18 cellular contexts compared by ENCODE assay signal in the genomic region with DNA sequence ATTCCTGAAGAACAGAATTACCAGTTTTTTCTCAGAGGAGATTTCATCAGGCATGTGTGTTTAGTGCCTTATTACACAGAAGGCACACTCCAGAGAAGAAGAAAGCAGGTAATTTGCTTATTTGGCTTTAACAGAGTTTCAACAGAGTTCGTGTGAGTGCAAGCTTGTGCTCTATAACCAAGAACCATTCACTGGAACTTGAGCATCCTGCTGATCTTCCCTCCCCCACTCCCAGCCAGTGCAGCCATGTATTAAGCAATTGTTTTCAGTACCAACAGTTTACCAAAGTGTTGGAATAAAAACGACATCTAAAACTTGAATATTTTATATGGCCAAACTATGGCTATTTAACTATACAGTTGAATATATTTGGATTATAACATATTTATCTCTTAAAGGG. TPM values are rescaled to one million over a fixed set of nuclear protein-coding genes. Genes with fewer than 3 reads are reported as not detected.
DNase-seq lines count a peak whose midpoint lies in the region; ATAC-seq and TF ChIP-seq lines count a peak whose summit lies in the region.
"Had no signal": no experiment of that assay in that cellular context is flagged by ENCODE, and none has a peak within 500 bp of the region (broad histone marks: within the 10 kb centered on the region; RNA-seq: fewer than 3 reads in every experiment).

No MANE protein-coding gene starts in this region.

- no peak overlapping the region for H2AK9ac ChIP-seq in IMR-90 (replicated peaks; ENCODE audit: low read depth, low read length, poor library complexity)

- no peak overlapping the region for H3K4me3 ChIP-seq in AG10803 (ENCODE audit: low read length)
- no peak overlapping the region for H3K4me3 ChIP-seq in IMR-90 (ENCODE audit: insufficient read depth, low read depth, low read length)
- H3K4me3 ChIP-seq: breast epithelium had no signal

- H4K8ac ChIP-seq in IMR-90 (ENCODE audit: low read depth in 2 of 2, low read length in 2 of 2) = no peak overlapping the region

- no peak overlapping the region for H3K14ac ChIP-seq in IMR-90 (replicated peaks; ENCODE audit: low read depth, low read length)

- CTCF ChIA-PET in IMR-90 (lab: Yijun Ruan, JAX) = no interaction called here

- no peak overlapping the region for H2BK5ac ChIP-seq in IMR-90 (ENCODE audit: low read depth, low read length, poor library complexity, severe bottlenecking)

- H4K5ac ChIP-seq in IMR-90 (ENCODE audit: low read depth, low read length) = no peak overlapping the region

- intact Hi-C loops in IMR-90 (cut with micrococcal nuclease) = loop anchor here (10.0 kb wide), 1 partner anchor 189 kb away; the partner anchor contains the start of gene UCK2

- H3K4ac ChIP-seq in IMR-90 (ENCODE audit: low read depth, low read length) = no peak overlapping the region

- dilution Hi-C loops in IMR-90 (cut with HindIII; ENCODE audit: low sequenced_read_pairs, unreplicated experiment) = no loop called here

- no peak overlapping the region for H3K18ac ChIP-seq in IMR-90 (ENCODE audit: low read depth, low read length)

- TF ChIP-seq RAD21 in IMR-90 (IDR thresholded peaks at IDR 0.05; ENCODE audit: low read length) = no peak

- ATAC-seq in GM19043 (IDR thresholded peaks at IDR 0.05; ENCODE audit: low read depth, unreplicated experiment) (peak; percentile 28), IMR-90 (ENCODE audit: low read depth) (no peak)
- ATAC-seq: foreskin keratinocyte, T-cell had no signal

- no peak overlapping the region for H2BK120ac ChIP-seq in IMR-90 (ENCODE audit: low read depth, low read length)

- WGBS in IMR-90 (ENCODE audit: extremely low coverage in 2 of 2, insufficient read length in 1 of 2), 2 experiments = no CpG with 5 or more reads among the region's 2 CpGs

- H3K27me3 ChIP-seq in IMR-90 (ENCODE audit: control insufficient read depth, insufficient read depth, low read length) = no peaks in the 10 kb centered on the region
- H3K27me3 ChIP-seq: breast epithelium, foreskin keratinocyte had no signal

- H3K23ac ChIP-seq in IMR-90 (ENCODE audit: low read depth, low read length) = no peak overlapping the region

- no peak overlapping the region for H4K91ac ChIP-seq in IMR-90 (ENCODE audit: insufficient read depth, low read depth, low read length)

- peaks cover 10% of the 10 kb centered on the region for H3K4me1 ChIP-seq in IMR-90 (ENCODE audit: control insufficient read depth, insufficient read depth, low read length)

- no peak overlapping the region for H3K4me2 ChIP-seq in IMR-90 (ENCODE audit: low read depth, low read length)

- H3K36me3 ChIP-seq in IMR-90 (ENCODE audit: control insufficient read depth, insufficient read depth, low read length) = peaks cover 8% of the 10 kb centered on the region
- H3K36me3 ChIP-seq: breast epithelium had no signal

- no peak overlapping the region for H2BK15ac ChIP-seq in IMR-90 (ENCODE audit: low read depth, low read length)

- TF ChIP-seq POLR2A in IMR-90 (IDR thresholded peaks at IDR 0.05; ENCODE audit: low read depth, low read length) = no peak

- H3K9me3 ChIP-seq in IMR-90 (ENCODE audit: control insufficient read depth, insufficient read depth, low read length) = no peaks in the 10 kb centered on the region
- H3K9me3 ChIP-seq: breast epithelium had no signal

- H3K9me1 ChIP-seq in IMR-90 (ENCODE audit: insufficient read depth, low read length) = peaks cover 10% of the 10 kb centered on the region; the same call in 1 of the 2 replicates

- POLR2A ChIA-PET in IMR-90 (lab: Charles Lee; ENCODE audit: unreplicated experiment) = no interaction called here

- H3K9ac ChIP-seq in IMR-90 (ENCODE audit: low read depth, low read length) = no peak overlapping the region

- H3K79me1 ChIP-seq in IMR-90 (ENCODE audit: low read depth in 1 of 2, low read length in 2 of 2) = peaks cover 24 to 82% of the 10 kb centered on the region in 2 experiments

- in situ Hi-C loops in IMR-90 (cut with MboI; ENCODE audit: low sequenced_read_pairs) = no loop called here

- H3K27ac ChIP-seq in IMR-90 (ENCODE audit: insufficient read depth, low read length) = no peak overlapping the region
- H3K27ac ChIP-seq: foreskin keratinocyte had no signal

- H2BK20ac ChIP-seq in IMR-90 (ENCODE audit: low read depth, low read length) = no peak overlapping the region

- peaks cover 56% of the 10 kb centered on the region for H4K20me1 ChIP-seq in IMR-90 (ENCODE audit: insufficient read depth, low read length)

- H2AK5ac ChIP-seq in IMR-90 (ENCODE audit: low read depth, low read length) = no peak overlapping the region

- H3K56ac ChIP-seq in IMR-90 (ENCODE audit: extremely low read depth, insufficient read depth, low read length) = no peak overlapping the region

- H2AFZ ChIP-seq in IMR-90 (replicated peaks; ENCODE audit: low read length, poor library complexity) = no peak overlapping the region

- TF ChIP-seq CTCF in AG10803 (conservative IDR thresholded peaks at IDR 0.05; ENCODE audit: low read length) = no peak
- TF ChIP-seq CTCF in IMR-90 (conservative IDR thresholded peaks at IDR 0.05; ENCODE audit: low read depth, low read length) = no peak
- no peak for TF ChIP-seq CTCF in GM20000 (IDR thresholded peaks at IDR 0.05; ENCODE audit: extremely low read depth, missing control alignments)

- BruUV-seq in IMR-90 (replicated peaks; lab: Mats Ljungman, UMichigan) = no TSS peak

- DNase-seq in AG10803 (ENCODE audit: low read depth) = peak; percentile 46
- DNase-seq in IMR-90 = peak; percentile 8
- peak; percentile 66 for DNase-seq in globus pallidus (ENCODE audit: low spot score)
- DNase-seq in NCI-H2196 (lab: John Stamatoyannopoulos, UW; ENCODE audit: unreplicated experiment) = no peak
- no peak for DNase-seq in GM20000 (ENCODE audit: low spot score)
- DNase-seq in COLO829 (ENCODE audit: low spot score) = no peak
- DNase-seq in DMS 273 treated with DMSO at 0.1 percent for 48 hours (lab: John Stamatoyannopoulos, UW) = no peak
- DNase-seq: activated CD4-positive, CD25-positive, alpha-beta regulatory T cell; activated naive CD4-positive, alpha-beta T cell treated with anti-CD3 and anti-CD28 coated beads, Interleukin-2, amount 50 U/mL, for 16 hours; DMS53; effector CD8-positive, alpha-beta T cell; foreskin keratinocyte; immature natural killer cell; NCI-H187; stimulated activated naive CD4-positive, alpha-beta T cell; T-cell had no signal

TF ChIP-seq in IMR-90, 13 proteins besides CTCF, POLR2A, EP300 and RAD21:
- no peak for TF ChIP-seq SMC3 (IDR thresholded peaks at IDR 0.05; ENCODE audit: low read depth, low read length)
- TF ChIP-seq USF2 (IDR thresholded peaks at IDR 0.05; ENCODE audit: low read depth, low read length) = no peak
- no peak for TF ChIP-seq RCOR1 (IDR thresholded peaks at IDR 0.05; ENCODE audit: insufficient replicate concordance, low read length)
- no peak for TF ChIP-seq MXI1 (IDR thresholded peaks at IDR 0.05; ENCODE audit: borderline replicate concordance, low read depth, low read length)
- TF ChIP-seq MAZ (IDR thresholded peaks at IDR 0.05; ENCODE audit: borderline replicate concordance, low read depth, low read length) = no peak
- no peak for TF ChIP-seq CEBPB (IDR thresholded peaks at IDR 0.05; ENCODE audit: low read depth, low read length)
- TF ChIP-seq RFX5 (IDR thresholded peaks at IDR 0.05; ENCODE audit: low read depth, low read length) = no peak

RNA-seq across cellular contexts. Expression of gene MGST3, which starts 4.3 kb away (rescaled TPM):
- 132 and 159 TPM in 2 replicates for total RNA-seq in IMR-90 (2012; rRNA removed)
- polyA plus RNA-seq in IMR-90 (2012; rRNA removed) = 213 and 284 TPM in 2 replicates
- polyA plus RNA-seq in IMR-90 (2012; cell fraction: cytosol; rRNA removed) = 205 and 256 TPM in 2 replicates
- polyA plus RNA-seq in IMR-90 (2012; cell fraction: nucleus; rRNA removed; ENCODE audit: low replicate concordance) = 46.8 and 155 TPM in 2 replicates

Comparison
In these comparisons a context has a peak if more than half of its experiments do, and no peak if none do; other contexts are left out.
1. DNase-seq: peak in AG10803 (single experiment), IMR-90 (single experiment) and globus pallidus (single experiment); none in NCI-H2196 (single experiment), GM20000 (single experiment), COLO829 (single experiment) and DMS 273 treated with DMSO at 0.1 percent for 48 hours (single experiment).